5 cellular contexts compared by ENCODE assay signal in the genomic region with DNA sequence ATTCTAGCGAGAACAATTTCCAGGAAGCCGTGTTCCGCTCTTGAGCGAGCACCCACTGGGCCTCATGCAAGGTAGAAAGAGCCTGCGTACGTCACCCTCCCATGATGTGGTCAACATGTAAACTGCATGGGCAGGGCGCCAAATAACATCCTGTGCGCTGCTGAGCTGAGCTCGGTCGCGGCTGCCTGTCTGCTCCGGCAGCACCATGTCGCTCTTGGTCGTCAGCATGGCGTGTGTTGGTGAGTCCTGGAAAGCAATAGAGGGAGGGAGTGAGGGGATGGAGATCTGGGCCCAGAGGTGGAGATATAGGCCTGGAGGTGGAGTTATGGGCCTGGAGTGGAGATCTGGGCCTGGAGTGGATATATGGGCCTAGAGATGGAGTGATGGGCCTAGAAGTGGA. TPM values are rescaled to one million over a fixed set of nuclear protein-coding genes. Genes with fewer than 3 reads are reported as not detected.
"Had no signal": no experiment of that assay in that cellular context is flagged by ENCODE, and none has a peak within 500 bp of the region (broad histone marks: within the 10 kb centered on the region; RNA-seq: fewer than 3 reads in every experiment).

A gene (plus strand): TSS at position 148 of the 400 bp plus-strand sequence. CDS start 58 bp downstream, at position 206.

RNA-seq across cellular contexts. Expression of the gene that starts here (rescaled TPM):
- total RNA-seq: HepG2, HT-29, HT1080, IMR-90, K562 had no signal
- polyA plus RNA-seq: HepG2, IMR-90, K562 had no signal
